In the genomic region with DNA sequence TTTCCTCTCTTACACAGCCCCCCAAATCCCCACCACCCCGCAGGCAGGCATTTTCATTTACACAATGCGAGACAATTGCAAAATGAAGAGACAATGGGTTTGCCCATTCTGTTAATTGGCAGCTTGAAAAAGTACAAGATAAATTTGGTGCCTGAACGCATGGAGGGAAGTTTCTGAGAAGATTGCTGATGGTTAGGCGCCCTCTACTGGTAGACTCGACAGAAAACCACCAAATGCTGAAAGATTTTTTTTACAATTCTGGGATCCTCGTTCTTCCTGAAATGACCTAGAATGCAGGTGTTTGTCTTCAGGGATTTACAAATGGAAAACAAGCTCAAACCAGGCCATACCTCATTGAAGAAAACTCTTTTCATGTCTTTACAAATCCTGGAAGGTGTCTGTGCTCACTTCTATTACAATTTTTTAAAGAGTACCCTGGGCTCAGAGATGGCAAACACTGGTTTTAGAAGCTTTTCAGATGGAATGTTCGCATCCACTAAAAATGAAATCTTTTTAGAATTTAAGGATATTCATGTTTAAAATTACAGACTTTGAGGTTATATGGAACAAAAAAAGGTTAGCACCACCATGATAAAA, we compare ENCODE assay signal across 8 cellular contexts.
DNase-seq lines count a peak whose midpoint lies in the region; ATAC-seq and TF ChIP-seq lines count a peak whose summit lies in the region.

No MANE protein-coding gene starts in this region.

- no peaks in the 10 kb centered on the region for H3K36me3 ChIP-seq in SJSA1

- TF ChIP-seq CTCF in retinal pigment epithelial cell (conservative IDR thresholded peaks at IDR 0.05; ENCODE audit: low read depth, low read length): peak; percentile 79

- H3K27ac ChIP-seq in SJSA1: no peak overlapping the region

- CTCF ChIA-PET in activated naive CD4-positive, alpha-beta T cell treated with anti-CD3 and anti-CD28 coated beads, Interleukin-2, amount 10 ng/mL, durations not matched to agents 7 days and 5 days (lab: Charles Lee): interaction anchor here (0.9 to 2.2 kb wide), 9 partner anchors 114 to 1590 kb away, joined by 3 to 12 read pairs (median 4); no protein-coding TSS in a partner anchor

- no peak overlapping the region for H3K4me3 Mint-ChIP-seq in activated naive CD4-positive, alpha-beta T cell treated with anti-CD3 and anti-CD28 coated beads, Interleukin-2, amount 10 ng/mL, durations not matched to agents 7 days and 5 days

- peak; percentile 33 for DNase-seq in D341Med (ENCODE audit: low spot score)
- peak; percentile 66 for DNase-seq in Jurkat, Clone E6-1 (ENCODE audit: low read depth, low spot score)
- peak; percentile 35 to 58 for DNase-seq in SJSA1 (ENCODE audit: low read depth in 1 of 2, low spot score in 2 of 2)
- DNase-seq in activated naive CD4-positive, alpha-beta T cell treated with anti-CD3 and anti-CD28 coated beads, Interleukin-2, amount 10 ng/mL, durations not matched to agents 7 days and 5 days: peak; percentile 64
- DNase-seq in glomerular visceral epithelial cell (ENCODE audit: extremely low spot score): peak; percentile 61
- DNase-seq in retinal pigment epithelial cell (ENCODE audit: low read depth): peak; percentile 41

- peaks cover 7% of the 10 kb centered on the region for H3K9me3 Mint-ChIP-seq in activated naive CD4-positive, alpha-beta T cell treated with anti-CD3 and anti-CD28 coated beads, Interleukin-2, amount 10 ng/mL, durations not matched to agents 7 days and 5 days

- no peak overlapping the region for H3K27ac Mint-ChIP-seq in activated naive CD4-positive, alpha-beta T cell treated with anti-CD3 and anti-CD28 coated beads, Interleukin-2, amount 10 ng/mL, durations not matched to agents 7 days and 5 days

- no peak overlapping the region for H3K4me3 ChIP-seq in Jurkat, Clone E6-1 (ENCODE audit: low read length)
- no peak overlapping the region for H3K4me3 ChIP-seq in SJSA1
- H3K4me3 ChIP-seq in retinal pigment epithelial cell (ENCODE audit: low read length): no peak overlapping the region

- H3K4me1 Mint-ChIP-seq in activated naive CD4-positive, alpha-beta T cell treated with anti-CD3 and anti-CD28 coated beads, Interleukin-2, amount 10 ng/mL, durations not matched to agents 7 days and 5 days: no peaks in the 10 kb centered on the region

- H3K27me3 ChIP-seq in SJSA1 (replicated peaks): no peaks in the 10 kb centered on the region

- H3K27me3 Mint-ChIP-seq in activated naive CD4-positive, alpha-beta T cell treated with anti-CD3 and anti-CD28 coated beads, Interleukin-2, amount 10 ng/mL, durations not matched to agents 7 days and 5 days: peaks cover 4% of the 10 kb centered on the region

- no peaks in the 10 kb centered on the region for H3K4me1 ChIP-seq in SJSA1 (replicated peaks)

- no peak for ATAC-seq in HG03457 (IDR thresholded peaks at IDR 0.05; ENCODE audit: unreplicated experiment)
- ATAC-seq in GM21528 (IDR thresholded peaks at IDR 0.05; ENCODE audit: low FRiP score, unreplicated experiment): no peak

- H3K36me3 Mint-ChIP-seq in activated naive CD4-positive, alpha-beta T cell treated with anti-CD3 and anti-CD28 coated beads, Interleukin-2, amount 10 ng/mL, durations not matched to agents 7 days and 5 days: no peaks in the 10 kb centered on the region

- H3K9me3 ChIP-seq in SJSA1 (replicated peaks): peaks cover 5% of the 10 kb centered on the region
